In genomic region chr2:77081597-77081996, GRCh38 we compare ENCODE assay signal across 25 cellular contexts.
DNase-seq lines count a peak whose midpoint lies in the region; ATAC-seq, FAIRE-seq and TF ChIP-seq lines count a peak whose summit lies in the region.
"Had no signal": no experiment of that assay in that cellular context is flagged by ENCODE, and none has a peak within 500 bp of the region (broad histone marks: within the 10 kb centered on the region; RNA-seq: fewer than 3 reads in every experiment).

No MANE protein-coding gene starts in this region.

- H3K9ac ChIP-seq in HepG2 (ENCODE audit: insufficient read depth, low read depth, low read length) (no peak overlapping the region), IMR-90 (ENCODE audit: low read depth, low read length) (no peak overlapping the region), H1 (replicated peaks in 1 of 4; ENCODE audit: extremely low read depth in 1 of 4, low read depth in 3 of 4, low read length in 3 of 4) (no peak overlapping the region)
- H3K9ac ChIP-seq: BLaER1 had no signal

- BruUV-seq in HepG2 (replicated peaks; lab: Mats Ljungman, UMichigan) (no TSS peak), IMR-90 (replicated peaks; lab: Mats Ljungman, UMichigan) (no TSS peak)

- CTCF ChIA-PET in HepG2 (lab: Yijun Ruan, JAX; ENCODE audit: low intra/inter-chr PET ratio, low total read pairs) (no interaction called here), IMR-90 (lab: Yijun Ruan, JAX) (no interaction called here), H1 (lab: Charles Lee; ENCODE audit: partially characterized antibody) (no interaction called here)

- ATAC-seq in HepG2 (no peak), right lobe of liver (no peak), IMR-90 (ENCODE audit: low read depth) (no peak), HG03025 (IDR thresholded peaks at IDR 0.05; ENCODE audit: low FRiP score, unreplicated experiment) (no peak)

- H4K5ac ChIP-seq in IMR-90 (ENCODE audit: low read depth, low read length) = no peak overlapping the region
- H4K5ac ChIP-seq in H1 (ENCODE audit: insufficient read length, low read depth, low read length) = no peak overlapping the region

- H3K23ac ChIP-seq in IMR-90 (ENCODE audit: low read depth, low read length) (no peak overlapping the region), H1 (ENCODE audit: insufficient read length) (no peak overlapping the region)

- H3K4me2 ChIP-seq in HepG2 (ENCODE audit: low read depth, low read length) = no peak overlapping the region
- no peak overlapping the region for H3K4me2 ChIP-seq in IMR-90 (ENCODE audit: low read depth, low read length)
- H3K4me2 ChIP-seq in H1 (ENCODE audit: insufficient read depth in 1 of 2, low read depth in 2 of 2, low read length in 2 of 2) = no peak overlapping the region
- H3K4me2 ChIP-seq: BLaER1 had no signal

- H4K8ac ChIP-seq in IMR-90 (ENCODE audit: low read depth in 2 of 2, low read length in 2 of 2) = no peak overlapping the region
- H4K8ac ChIP-seq in H1 (ENCODE audit: extremely low read depth, insufficient read depth, low read length) = no peak overlapping the region

- no peak overlapping the region for H2BK5ac ChIP-seq in IMR-90 (ENCODE audit: low read depth, low read length, poor library complexity, severe bottlenecking)
- no peak overlapping the region for H2BK5ac ChIP-seq in H1 (ENCODE audit: low read depth, low read length)

- no peak for TF ChIP-seq CTCF in HepG2 (CRISPR knock-in tag; IDR thresholded peaks at IDR 0.05)
- no peak for TF ChIP-seq CTCF in right lobe of liver (IDR thresholded peaks at IDR 0.05)
- TF ChIP-seq CTCF in IMR-90 (conservative IDR thresholded peaks at IDR 0.05; ENCODE audit: low read depth, low read length) = no peak
- TF ChIP-seq CTCF in H1 (IDR thresholded peaks at IDR 0.05; ENCODE audit: control extremely low read depth in 1 of 3, insufficient read depth in 1 of 3, low read depth in 1 of 3, low read length in 3 of 3) = no peak

- H3K27me3 ChIP-seq in HepG2 (ENCODE audit: control insufficient read depth in 1 of 2, insufficient read depth in 2 of 2, low read length in 2 of 2) = no peaks in the 10 kb centered on the region; a peak in 1 of 5 replicates
- H3K27me3 ChIP-seq in right lobe of liver = no peaks in the 10 kb centered on the region
- no peaks in the 10 kb centered on the region for H3K27me3 ChIP-seq in IMR-90 (ENCODE audit: control insufficient read depth, insufficient read depth, low read length)
- no peaks in the 10 kb centered on the region for H3K27me3 ChIP-seq in H1 (replicated peaks in 1 of 4; ENCODE audit: control insufficient read depth in 3 of 4, extremely low read depth in 1 of 4, insufficient read depth in 3 of 4, low read length in 3 of 4)
- H3K27me3 ChIP-seq: BE2C, BLaER1 had no signal

- H3K9me3 ChIP-seq in HepG2 (ENCODE audit: low read length) (no peaks in the 10 kb centered on the region), right lobe of liver (no peaks in the 10 kb centered on the region), IMR-90 (ENCODE audit: control insufficient read depth, insufficient read depth, low read length) (no peaks in the 10 kb centered on the region), H1 (ENCODE audit: insufficient read depth in 2 of 2, low read depth in 1 of 2, low read length in 1 of 2) (no peaks in the 10 kb centered on the region)
- H3K9me3 ChIP-seq: BE2C, BLaER1 had no signal

- POLR2A ChIA-PET in HepG2 (lab: Yijun Ruan, JAX) = no interaction called here
- POLR2A ChIA-PET in IMR-90 (lab: Charles Lee; ENCODE audit: unreplicated experiment) = interaction anchor here (0.5 kb wide), 1 partner anchor 269 kb away, joined by 9 read pairs; no protein-coding TSS in a partner anchor
- POLR2A ChIA-PET in H1 (lab: Charles Lee; ENCODE audit: partially characterized antibody) = no interaction called here

- H2BK12ac ChIP-seq in H1 (ENCODE audit: low read depth, low read length) = no peak overlapping the region

- no peak overlapping the region for H3K4me3 ChIP-seq in HepG2 (replicated peaks in 1 of 3; ENCODE audit: insufficient read depth in 1 of 3, low read depth in 2 of 3, low read length in 3 of 3)
- H3K4me3 ChIP-seq in right lobe of liver = no peak overlapping the region
- H3K4me3 ChIP-seq in IMR-90 (ENCODE audit: insufficient read depth, low read depth, low read length) = no peak overlapping the region
- H3K4me3 ChIP-seq in H1 (ENCODE audit: extremely low read depth in 1 of 4, insufficient read depth in 2 of 4, low read depth in 3 of 4, low read length in 4 of 4) = no peak overlapping the region
- H3K4me3 ChIP-seq: BLaER1 had no signal

- H3K14ac ChIP-seq in IMR-90 (replicated peaks; ENCODE audit: low read depth, low read length) = no peak overlapping the region
- H3K14ac ChIP-seq in H1 (ENCODE audit: insufficient read length) = no peak overlapping the region

- no peak overlapping the region for H2BK120ac ChIP-seq in IMR-90 (ENCODE audit: low read depth, low read length)
- no peak overlapping the region for H2BK120ac ChIP-seq in H1 (replicated peaks; ENCODE audit: low read depth, low read length)

- no peak overlapping the region for H2AK5ac ChIP-seq in IMR-90 (ENCODE audit: low read depth, low read length)
- H2AK5ac ChIP-seq in H1 (ENCODE audit: low read depth, low read length) = no peak overlapping the region

- H3K79me2 ChIP-seq in HepG2 (ENCODE audit: insufficient read depth, low read length) (no peaks in the 10 kb centered on the region), H1 (ENCODE audit: control insufficient read depth in 1 of 2, insufficient read depth in 2 of 2, low read length in 2 of 2) (peaks cover 0 to 6% of the 10 kb centered on the region in 2 experiments; a peak in 1 of 4 replicates)

- WGBS in HepG2 (ENCODE audit: low lambda C conversion rate) = 3% methylated on average over 2 of the region's 2 CpGs
- 65% methylated on average over 2 of the region's 2 CpGs for WGBS in right lobe of liver (ENCODE audit: insufficient coverage, low coverage, low lambda C conversion rate, missing lambda C conversion rate)
- no CpG with 5 or more reads among the region's 2 CpGs for WGBS in IMR-90 (ENCODE audit: extremely low coverage in 2 of 2, insufficient read length in 1 of 2), 2 experiments
- 90% methylated on average over 2 of the region's 2 CpGs; no CpG with 5 or more reads in 1 of the 2 experiments for WGBS in H1 (ENCODE audit: extremely low coverage in 1 of 2, insufficient coverage in 1 of 2, insufficient read length in 1 of 2, insufficient replicate concordance in 2 of 2, low coverage in 1 of 2, low lambda C conversion rate in 2 of 2, missing lambda C conversion rate in 1 of 2), 2 experiments

- no peak overlapping the region for H2AK9ac ChIP-seq in IMR-90 (replicated peaks; ENCODE audit: low read depth, low read length, poor library complexity)

- no peaks in the 10 kb centered on the region for H3K79me1 ChIP-seq in IMR-90 (ENCODE audit: low read depth in 1 of 2, low read length in 2 of 2)
- H3K79me1 ChIP-seq in H1 (ENCODE audit: low read depth, low read length) = no peaks in the 10 kb centered on the region

- no peak overlapping the region for H2BK15ac ChIP-seq in IMR-90 (ENCODE audit: low read depth, low read length)
- no peak overlapping the region for H2BK15ac ChIP-seq in H1 (ENCODE audit: low read length)

- no peak overlapping the region for H2AFZ ChIP-seq in HepG2 (ENCODE audit: low read length)
- no peak overlapping the region for H2AFZ ChIP-seq in IMR-90 (replicated peaks; ENCODE audit: low read length, poor library complexity)
- H2AFZ ChIP-seq in H1 (ENCODE audit: low read length) = no peak overlapping the region

- H3K27ac ChIP-seq in HepG2 (ENCODE audit: extremely low read length, insufficient read depth, low read length) (no peak overlapping the region), right lobe of liver (no peak overlapping the region), IMR-90 (ENCODE audit: insufficient read depth, low read length) (no peak overlapping the region), H1 (ENCODE audit: low read depth, low read length) (no peak overlapping the region)
- H3K27ac ChIP-seq: 22Rv1, BLaER1 had no signal

- in situ Hi-C loops in HepG2 (cut with HindIII; ENCODE audit: extremely low pct_ligation_motif_present, low pct_unique_long_range_greater_than_20kb) (no loop called here), IMR-90 (cut with MboI; ENCODE audit: low sequenced_read_pairs) (no loop called here)

- H4K91ac ChIP-seq in IMR-90 (ENCODE audit: insufficient read depth, low read depth, low read length) (no peak overlapping the region), H1 (replicated peaks; ENCODE audit: insufficient read length, low read length) (no peak overlapping the region)

- intact Hi-C loops in HepG2 (cut with micrococcal nuclease; ENCODE audit: unreplicated experiment) = no loop called here
- intact Hi-C loops in right lobe of liver (cut with DNase I) = no loop called here
- intact Hi-C loops in IMR-90 (cut with micrococcal nuclease) = no loop called here

- no peak for TF ChIP-seq EP300 in HepG2 (IDR thresholded peaks at IDR 0.05; ENCODE audit: low read depth in 2 of 2, low read length in 2 of 2)
- TF ChIP-seq EP300 in HepG2 (CRISPR knock-in tag; IDR thresholded peaks at IDR 0.05; ENCODE audit: borderline replicate concordance) = no peak
- no peak for TF ChIP-seq EP300 in H1 (IDR thresholded peaks at IDR 0.05; ENCODE audit: borderline replicate concordance in 1 of 2, low read depth in 2 of 2, low read length in 2 of 2)

- no peak for TF ChIP-seq POLR2A in HepG2 (IDR thresholded peaks at IDR 0.05; ENCODE audit: insufficient read depth in 1 of 2, low read depth in 2 of 2, low read length in 2 of 2)
- TF ChIP-seq POLR2A in right lobe of liver (IDR thresholded peaks at IDR 0.05) = no peak
- no peak for TF ChIP-seq POLR2A in IMR-90 (IDR thresholded peaks at IDR 0.05; ENCODE audit: low read depth, low read length)
- no peak for TF ChIP-seq POLR2A in H1 (IDR thresholded peaks at IDR 0.05; ENCODE audit: control extremely low read depth in 1 of 2, low read depth in 2 of 2, low read length in 2 of 2)

- TF ChIP-seq RAD21 in HepG2 (CRISPR knock-in tag; IDR thresholded peaks at IDR 0.05) (no peak), IMR-90 (IDR thresholded peaks at IDR 0.05; ENCODE audit: low read length) (no peak), H1 (IDR thresholded peaks at IDR 0.05 in 1 of 2, conservative IDR thresholded peaks at IDR 0.05 in 1 of 2; ENCODE audit: low read depth in 2 of 2, low read length in 2 of 2) (no peak)

- no peaks in the 10 kb centered on the region; the same call in 1 of the 2 replicates for H3K23me2 ChIP-seq in H1 (ENCODE audit: low read depth, low read length)

- no peak overlapping the region for H3K56ac ChIP-seq in IMR-90 (ENCODE audit: extremely low read depth, insufficient read depth, low read length)
- no peak overlapping the region for H3K56ac ChIP-seq in H1 (replicated peaks; ENCODE audit: insufficient read length, low read depth, low read length)

- H3K4me1 ChIP-seq in HepG2 (ENCODE audit: insufficient read depth, low read length) = no peaks in the 10 kb centered on the region
- no peaks in the 10 kb centered on the region for H3K4me1 ChIP-seq in right lobe of liver
- no peaks in the 10 kb centered on the region for H3K4me1 ChIP-seq in IMR-90 (ENCODE audit: control insufficient read depth, insufficient read depth, low read length)
- H3K4me1 ChIP-seq in H1 (replicated peaks in 1 of 4; ENCODE audit: control insufficient read depth in 3 of 4, insufficient read depth in 4 of 4, low read length in 3 of 4) = peaks cover 0 to 15% (median 2%) of the 10 kb centered on the region in 4 experiments; a peak in 4 of 7 replicates
- H3K4me1 ChIP-seq: BE2C, BLaER1 had no signal

- no peaks in the 10 kb centered on the region for H4K20me1 ChIP-seq in HepG2 (ENCODE audit: insufficient read depth, low read length)
- H4K20me1 ChIP-seq in IMR-90 (ENCODE audit: insufficient read depth, low read length) = no peaks in the 10 kb centered on the region
- no peaks in the 10 kb centered on the region for H4K20me1 ChIP-seq in H1 (replicated peaks in 1 of 2; ENCODE audit: control insufficient read depth in 1 of 2, insufficient read depth in 2 of 2, low read length in 2 of 2)
- H4K20me1 ChIP-seq: BLaER1 had no signal

- DNase-seq in HepG2 (ENCODE audit: low spot score) (no peak), right lobe of liver (no peak), IMR-90 (no peak), H1 (ENCODE audit: low read depth in 1 of 2, low spot score in 2 of 2) (no peak), NCI-H1092 (lab: John Stamatoyannopoulos, UW) (no peak), superior temporal gyrus (ENCODE audit: extremely low spot score) (no peak)
- DNase-seq: ACHN; BE2C; C1 segment of cervical spinal cord; CD4-positive, alpha-beta memory T cell; CD4-positive, CD25-positive, alpha-beta regulatory T cell; CD8-positive, alpha-beta memory T cell; COR-L47; DMS 273 treated with DMSO at 0.1 percent for 48 hours; DMS153; DMS53; DMS79; DND-41; GF-D8 had no signal

- FAIRE-seq in HepG2 (lab: Jason Lieb, UNC) (no peak), H1 (lab: Jason Lieb, UNC) (no peak)
- FAIRE-seq: G401.6, GM12891, GM19239 had no signal

- H3K4ac ChIP-seq in IMR-90 (ENCODE audit: low read depth, low read length) (no peak overlapping the region), H1 (replicated peaks; ENCODE audit: insufficient read length, low read depth, low read length) (no peak overlapping the region)

- dilution Hi-C loops in IMR-90 (cut with HindIII; ENCODE audit: low sequenced_read_pairs, unreplicated experiment) = no loop called here

- H3K36me3 ChIP-seq in HepG2 (replicated peaks in 1 of 2; ENCODE audit: control insufficient read depth in 1 of 2, insufficient read depth in 2 of 2, low read length in 2 of 2) (no peaks in the 10 kb centered on the region), right lobe of liver (no peaks in the 10 kb centered on the region), IMR-90 (ENCODE audit: control insufficient read depth, insufficient read depth, low read length) (no peaks in the 10 kb centered on the region), H1 (ENCODE audit: control insufficient read depth in 2 of 4, insufficient read depth in 4 of 4, low read length in 3 of 4) (no peaks in the 10 kb centered on the region)
- H3K36me3 ChIP-seq: BE2C, BLaER1 had no signal

- H3K18ac ChIP-seq in IMR-90 (ENCODE audit: low read depth, low read length) (no peak overlapping the region), H1 (ENCODE audit: extremely low read depth, low read length) (no peak overlapping the region)

- no peak overlapping the region for H2BK20ac ChIP-seq in IMR-90 (ENCODE audit: low read depth, low read length)
- no peak overlapping the region for H2BK20ac ChIP-seq in H1 (ENCODE audit: low read length)

- no peaks in the 10 kb centered on the region for H3K9me1 ChIP-seq in IMR-90 (ENCODE audit: insufficient read depth, low read length)

Comparison
In these comparisons a context has a peak if more than half of its experiments do, and no peak if none do; other contexts are left out.
1. Of the 41 proteins assayed by ChIP-seq in both HepG2 and H1: peak only in HepG2: none; only in H1: none; in both: MAFK; in neither: 40.